Comparison of ENCODE assay signal across 20 cellular contexts in the genomic region with DNA sequence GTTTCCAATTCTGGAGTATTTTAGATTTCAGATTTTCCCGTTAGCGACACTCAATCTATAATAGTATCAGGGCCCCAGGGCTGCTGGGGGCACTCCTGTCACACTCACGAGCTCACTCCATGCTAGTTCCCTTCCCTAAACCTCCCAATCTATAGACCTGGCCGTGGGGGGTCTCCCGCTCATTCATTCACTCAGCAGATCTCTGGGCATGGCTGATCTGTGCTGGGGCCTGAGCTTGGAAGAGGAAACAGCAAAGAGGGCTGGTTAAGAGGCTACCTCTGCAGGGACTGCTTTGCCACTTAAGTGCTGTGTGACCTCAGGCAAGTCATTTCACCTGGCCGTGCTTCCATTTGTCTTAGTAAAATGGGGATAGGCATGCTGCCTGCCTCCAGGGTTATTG. TPM values are rescaled to one million over a fixed set of nuclear protein-coding genes. Genes with fewer than 3 reads are reported as not detected.
DNase-seq lines count a peak whose midpoint lies in the region; ATAC-seq and TF ChIP-seq lines count a peak whose summit lies in the region.
"Had no signal": no experiment of that assay in that cellular context is flagged by ENCODE, and none has a peak within 500 bp of the region (broad histone marks: within the 10 kb centered on the region; RNA-seq: fewer than 3 reads in every experiment).

No MANE protein-coding gene starts in this region.

- H3K36me3 ChIP-seq in right atrium auricular region: no peaks in the 10 kb centered on the region

- no peaks in the 10 kb centered on the region for H3K36me3 Mint-ChIP-seq in dendritic cell treated with granulocyte-macrophage colony-stimulating factor and Interleukin-4, amounts not matched to agents 40 ng/mL and 50 ng/mL, for 4 days (ENCODE audit: low read depth)
- no peaks in the 10 kb centered on the region for H3K36me3 Mint-ChIP-seq in neural crest cell (ENCODE audit: low read depth)
- no peaks in the 10 kb centered on the region for H3K36me3 Mint-ChIP-seq in activated CD8-positive, alpha-beta T cell treated with anti-CD3 and anti-CD28 coated beads, Interleukin-2, amount 10 ng/mL, durations not matched to agents 7 days and 5 days (ENCODE audit: low read depth)

- peaks cover 40% of the 10 kb centered on the region for H3K4me1 Mint-ChIP-seq in dendritic cell treated with granulocyte-macrophage colony-stimulating factor and Interleukin-4, amounts not matched to agents 40 ng/mL and 50 ng/mL, for 4 days (ENCODE audit: low read depth)
- peaks cover 66% of the 10 kb centered on the region for H3K4me1 Mint-ChIP-seq in neural crest cell
- H3K4me1 Mint-ChIP-seq in activated CD8-positive, alpha-beta T cell treated with anti-CD3 and anti-CD28 coated beads, Interleukin-2, amount 10 ng/mL, durations not matched to agents 7 days and 5 days (ENCODE audit: low read depth): peaks cover 5% of the 10 kb centered on the region

- TF ChIP-seq CTCF in right atrium auricular region (IDR thresholded peaks at IDR 0.05): no peak
- TF ChIP-seq CTCF in neural crest cell (conservative IDR thresholded peaks at IDR 0.05): no peak

- peaks cover 0 to 33% of the 10 kb centered on the region in 2 donors for H3K4me1 ChIP-seq in right atrium auricular region

- no peak overlapping the region for H3K4me3 Mint-ChIP-seq in dendritic cell treated with granulocyte-macrophage colony-stimulating factor and Interleukin-4, amounts not matched to agents 40 ng/mL and 50 ng/mL, for 4 days
- no peak overlapping the region for H3K4me3 Mint-ChIP-seq in neural crest cell
- H3K4me3 Mint-ChIP-seq in activated CD8-positive, alpha-beta T cell treated with anti-CD3 and anti-CD28 coated beads, Interleukin-2, amount 10 ng/mL, durations not matched to agents 7 days and 5 days: no peak overlapping the region

- no peak overlapping the region for H3K27ac ChIP-seq in right atrium auricular region
- H3K27ac ChIP-seq: RWPE1 had no signal

- CTCF ChIA-PET in activated CD8-positive, alpha-beta T cell treated with anti-CD3 and anti-CD28 coated beads, Interleukin-2, amount 10 ng/mL, durations not matched to agents 7 days and 5 days (lab: Charles Lee): interaction anchor here (4.3 to 6.2 kb wide), 3 partner anchors 25 to 127 kb away, joined by 18 to 108 read pairs (median 81); no protein-coding TSS in a partner anchor

- H3K27me3 ChIP-seq in right atrium auricular region: no peaks in the 10 kb centered on the region

- peak overlapping the region; percentile 13 for H3K27ac Mint-ChIP-seq in dendritic cell treated with granulocyte-macrophage colony-stimulating factor and Interleukin-4, amounts not matched to agents 40 ng/mL and 50 ng/mL, for 4 days
- H3K27ac Mint-ChIP-seq in neural crest cell (ENCODE audit: unreplicated experiment): peak overlapping the region; percentile 44
- no peak overlapping the region for H3K27ac Mint-ChIP-seq in activated CD8-positive, alpha-beta T cell treated with anti-CD3 and anti-CD28 coated beads, Interleukin-2, amount 10 ng/mL, durations not matched to agents 7 days and 5 days

- POLR2A ChIA-PET in activated CD8-positive, alpha-beta T cell treated with anti-CD3 and anti-CD28 coated beads, Interleukin-2, amount 10 ng/mL, durations not matched to agents 7 days and 5 days (lab: Charles Lee): no interaction called here

- DNase-seq in left ventricle myocardium superior (peak; percentile 3), right atrium auricular region (ENCODE audit: low spot score) (no peak), neural crest cell (ENCODE audit: low read depth, low spot score) (no peak), SHP77 (lab: John Stamatoyannopoulos, UW) (no peak)
- DNase-seq in activated CD8-positive, alpha-beta T cell treated with anti-CD3 and anti-CD28 coated beads, Interleukin-2, amount 10 ng/mL, durations not matched to agents 7 days and 5 days: no peak
- DNase-seq: Calu3, H9, NCI-H1092 treated with DMSO at 0.1 percent for 48 hours, NCI-H146, NCI-H1930, NCI-H2107, NCI-H526 treated with DMSO at 0.1 percent for 48 hours, SHP77 treated with DMSO at 0.1 percent for 48 hours had no signal

- H3K27me3 Mint-ChIP-seq in dendritic cell treated with granulocyte-macrophage colony-stimulating factor and Interleukin-4, amounts not matched to agents 40 ng/mL and 50 ng/mL, for 4 days: peaks cover 83% of the 10 kb centered on the region
- no peaks in the 10 kb centered on the region for H3K27me3 Mint-ChIP-seq in neural crest cell (ENCODE audit: low read depth)
- peaks cover 61% of the 10 kb centered on the region for H3K27me3 Mint-ChIP-seq in activated CD8-positive, alpha-beta T cell treated with anti-CD3 and anti-CD28 coated beads, Interleukin-2, amount 10 ng/mL, durations not matched to agents 7 days and 5 days (ENCODE audit: low read depth)

- H3K9me3 ChIP-seq in right atrium auricular region: no peaks in the 10 kb centered on the region

- H3K9me3 Mint-ChIP-seq in dendritic cell treated with granulocyte-macrophage colony-stimulating factor and Interleukin-4, amounts not matched to agents 40 ng/mL and 50 ng/mL, for 4 days: no peaks in the 10 kb centered on the region
- no peaks in the 10 kb centered on the region for H3K9me3 Mint-ChIP-seq in neural crest cell
- H3K9me3 Mint-ChIP-seq in activated CD8-positive, alpha-beta T cell treated with anti-CD3 and anti-CD28 coated beads, Interleukin-2, amount 10 ng/mL, durations not matched to agents 7 days and 5 days (ENCODE audit: insufficient read depth): no peaks in the 10 kb centered on the region
- H3K9me3 Mint-ChIP-seq: H9 had no signal

- H3K4me3 ChIP-seq in right atrium auricular region: no peak overlapping the region

- intact Hi-C loops in left ventricle myocardium superior (cut with micrococcal nuclease): loop anchor here (5.0 kb wide), 1 partner anchor 108 kb away; no protein-coding TSS in a partner anchor
- intact Hi-C loops in dendritic cell treated with granulocyte-macrophage colony-stimulating factor and Interleukin-4, amounts not matched to agents 40 ng/mL and 50 ng/mL, for 4 days (cut with micrococcal nuclease): no loop called here

- ATAC-seq in left ventricle myocardium superior: no peak
- ATAC-seq in HG03457 (IDR thresholded peaks at IDR 0.05; ENCODE audit: unreplicated experiment): no peak
- no peak for ATAC-seq in activated CD8-positive, alpha-beta T cell treated with anti-CD3 and anti-CD28 coated beads, Interleukin-2, amount 10 ng/mL, durations not matched to agents 7 days and 5 days
- ATAC-seq: Panc1 had no signal

RNA-seq across cellular contexts. Expression of a gene that starts 46.8 kb away (rescaled TPM):
- total RNA-seq in left ventricle myocardium superior (23.9 TPM), right atrium auricular region (10 to 100 TPM; 17.4 to 62.8 TPM), neural crest cell (1.0 and 1.5 TPM in 2 replicates)
- total RNA-seq in activated CD8-positive, alpha-beta T cell treated with anti-CD3 and anti-CD28 coated beads, Interleukin-2, amount 10 ng/mL, durations not matched to agents 7 days and 5 days: 100 to 1,000 TPM; 407 to 413 TPM
- total RNA-seq: A172, Calu3, G401, NCI-H460 had no signal

Comparison
In these comparisons a context has a peak if more than half of its experiments do, and no peak if none do; other contexts are left out.
1. RNA of a gene that starts 46.8 kb away (total RNA-seq): 407 to 413 TPM in activated CD8-positive, alpha-beta T cell treated with anti-CD3 and anti-CD28 coated beads, Interleukin-2, amount 10 ng/mL, durations not matched to agents 7 days and 5 days; 17.4 to 62.8 TPM in right atrium auricular region, 23.9 TPM in left ventricle myocardium superior (single experiment) and 1.0 to 1.5 TPM in neural crest cell; every median in the first group is over 4 times any median in the second.